In genomic region chr10:3684891-3685290, GRCh38 we compare ENCODE assay signal across 26 cellular contexts.
"Had no signal": no experiment of that assay in that cellular context is flagged by ENCODE, and none has a peak within 500 bp of the region (broad histone marks: within the 10 kb centered on the region; RNA-seq: fewer than 3 reads in every experiment).

No MANE protein-coding gene starts in this region.

- H3K9me3 Mint-ChIP-seq: nephron had no signal

- DNase-seq: activated CD4-positive, alpha-beta T cell treated with anti-CD3 and anti-CD28 coated beads for 1 hour; activated CD8-positive, alpha-beta T cell treated with anti-CD3 and anti-CD28 coated beads, Interleukin-2, amount 10 ng/mL, durations not matched to agents 7 days and 5 days; activated effector memory CD4-positive, alpha-beta T cell treated with anti-CD3 and anti-CD28 coated beads, Interleukin-2, amount 50 U/mL, for 16 hours; activated naive CD4-positive, alpha-beta T cell treated with anti-CD3 and anti-CD28 coated beads for 36 hours; central memory CD4-positive, alpha-beta T cell; foreskin fibroblast; head of caudate nucleus; hippocampal formation; left cardiac atrium; left ventricle myocardium superior; mucosa of descending colon; pancreas; retina; stimulated activated CD4-positive, alpha-beta T cell treated with anti-CD3 and anti-CD28 coated beads, Interleukin-4, amount 100 ng/mL, for 4 hours; stimulated activated CD8-positive, alpha-beta memory T cell treated with anti-CD3 and anti-CD28 coated beads, Interleukin-4, amount 100 ng/mL, for 48 hours; stimulated activated naive B cell treated with anti-CD40 and anti-IgM and Interleukin-4, amounts not matched to agents 10 μg/mL and 1 μg/mL and 100 μg/mL, for 72 hours; stomach; thyroid gland; upper lobe of left lung had no signal

- H3K4me1 Mint-ChIP-seq: nephron had no signal

- H3K36me3 ChIP-seq: breast epithelium, pancreas, prostate gland, stomach, thyroid gland, upper lobe of left lung had no signal

- H3K4me3 Mint-ChIP-seq: activated CD8-positive, alpha-beta T cell treated with anti-CD3 and anti-CD28 coated beads, Interleukin-2, amount 10 ng/mL, durations not matched to agents 7 days and 5 days; activated naive CD4-positive, alpha-beta T cell treated with anti-CD3 and anti-CD28 coated beads for 36 hours; nephron; stimulated activated naive B cell treated with anti-CD40 and anti-IgM and Interleukin-4, amounts not matched to agents 10 μg/mL and 1 μg/mL and 100 μg/mL, for 72 hours had no signal

- ATAC-seq: activated CD8-positive, alpha-beta T cell treated with anti-CD3 and anti-CD28 coated beads, Interleukin-2, amount 10 ng/mL, durations not matched to agents 7 days and 5 days; esophagus mucosa; left cardiac atrium; left ventricle myocardium superior; mucosa of descending colon; pancreas; sciatic nerve; stimulated activated naive B cell treated with anti-CD40 and anti-IgM and Interleukin-4, amounts not matched to agents 10 μg/mL and 1 μg/mL and 100 μg/mL, for 72 hours had no signal

- H3K36me3 Mint-ChIP-seq: stimulated activated naive B cell treated with anti-CD40 and anti-IgM and Interleukin-4, amounts not matched to agents 10 μg/mL and 1 μg/mL and 100 μg/mL, for 72 hours had no signal

- H3K27me3 ChIP-seq: breast epithelium, pancreas, stomach, thyroid gland, upper lobe of left lung had no signal

- H3K4me3 ChIP-seq: breast epithelium, mucosa of descending colon, pancreas, prostate gland, skin epidermis, stomach, thyroid gland, upper lobe of left lung had no signal

- H3K9me3 ChIP-seq: breast epithelium, mucosa of descending colon, pancreas, prostate gland, stomach, thyroid gland, upper lobe of left lung had no signal

- H3K27ac Mint-ChIP-seq: activated CD8-positive, alpha-beta T cell treated with anti-CD3 and anti-CD28 coated beads, Interleukin-2, amount 10 ng/mL, durations not matched to agents 7 days and 5 days; activated naive CD4-positive, alpha-beta T cell treated with anti-CD3 and anti-CD28 coated beads for 36 hours; nephron; stimulated activated naive B cell treated with anti-CD40 and anti-IgM and Interleukin-4, amounts not matched to agents 10 μg/mL and 1 μg/mL and 100 μg/mL, for 72 hours had no signal

- FAIRE-seq: keratinocyte, pancreas had no signal

- H3K27me3 Mint-ChIP-seq: stimulated activated naive B cell treated with anti-CD40 and anti-IgM and Interleukin-4, amounts not matched to agents 10 μg/mL and 1 μg/mL and 100 μg/mL, for 72 hours had no signal

- H3K27ac ChIP-seq: breast epithelium, pancreas, prostate gland, skin epidermis, stomach, thyroid gland, upper lobe of left lung had no signal

- H3K4me1 ChIP-seq: breast epithelium, pancreas, prostate gland, stomach, thyroid gland, upper lobe of left lung had no signal
